Comparison of ENCODE assay signal across 8 cellular contexts in the genomic region with DNA sequence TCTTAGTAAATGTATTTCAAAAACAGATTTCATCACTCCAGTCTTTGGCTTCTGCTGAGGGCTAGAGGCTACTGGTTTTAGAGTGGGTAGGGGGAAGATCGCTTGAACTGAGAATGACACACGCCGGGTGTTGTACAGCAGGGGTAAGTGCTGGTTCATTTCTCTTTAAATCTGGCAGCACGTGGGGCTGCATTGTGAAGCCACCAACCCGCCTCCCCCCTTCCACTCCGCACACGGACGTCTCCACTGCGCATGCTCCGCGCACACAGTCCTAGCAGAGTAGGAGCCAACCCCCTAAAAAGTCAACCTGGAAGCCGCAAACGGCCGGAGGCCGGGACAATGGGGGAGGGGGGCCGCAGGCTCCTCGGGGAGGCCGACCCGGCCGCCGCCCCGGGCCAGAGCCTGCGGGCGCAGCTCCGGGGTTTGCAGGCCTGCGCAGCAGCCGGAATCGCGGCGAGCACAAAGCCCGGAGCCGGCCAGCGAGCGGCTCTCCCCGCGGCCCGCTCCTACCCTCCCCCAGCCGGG. TPM values are rescaled to one million over a fixed set of nuclear protein-coding genes. Genes with fewer than 3 reads are reported as not detected.
A peak's percentile ranks its signal among the peaks of the same experiment; 100 is the strongest.
DNase-seq lines count a peak whose midpoint lies in the region; ATAC-seq and TF ChIP-seq lines count a peak whose summit lies in the region.

No MANE protein-coding gene starts in this region.

- H3K27me3 ChIP-seq in Caco-2 (replicated peaks; ENCODE audit: control insufficient read depth, insufficient read depth, low read length) = no peaks in the 10 kb centered on the region
- no peaks in the 10 kb centered on the region for H3K27me3 ChIP-seq in OCI-LY1 (ENCODE audit: insufficient read depth, low read length)

- H3K79me2 ChIP-seq in OCI-LY1 (ENCODE audit: insufficient read depth, low read length) = peaks cover 48% of the 10 kb centered on the region

- CTCF ChIA-PET in Caco-2 (lab: Charles Lee) = no interaction called here

- no peak overlapping the region for H2AFZ ChIP-seq in OCI-LY1 (ENCODE audit: low read length)

- POLR2A ChIA-PET in Caco-2 (lab: Charles Lee) = no interaction called here

- H3K27me3 Mint-ChIP-seq in Caco-2 (ENCODE audit: insufficient read depth, unreplicated experiment) = no peaks in the 10 kb centered on the region

- H3K9ac ChIP-seq in OCI-LY1 (ENCODE audit: low read length) = peak overlapping the region; percentile 93

- no peaks in the 10 kb centered on the region for H3K4me1 Mint-ChIP-seq in Caco-2 (ENCODE audit: low read depth, unreplicated experiment)

- no TSS peak for BruUV-seq in Caco-2 (replicated peaks; lab: Mats Ljungman, UMichigan)

- H4K20me1 ChIP-seq in OCI-LY1 (ENCODE audit: insufficient read depth, low read length) = no peaks in the 10 kb centered on the region

- no peaks in the 10 kb centered on the region for H3K36me3 ChIP-seq in Caco-2 (ENCODE audit: control insufficient read depth, insufficient read depth, low read length)
- peaks cover 31% of the 10 kb centered on the region for H3K36me3 ChIP-seq in OCI-LY1 (ENCODE audit: insufficient read depth, low read length)

- ATAC-seq in GM21447 (IDR thresholded peaks at IDR 0.05; ENCODE audit: unreplicated experiment) = peak; percentile 46

- peak; percentile 75 to 81 for DNase-seq in Caco-2
- peak; percentile 91 for DNase-seq in HuH-7.5 (ENCODE audit: low spot score)
- DNase-seq in activated T-cell treated with anti-CD3 and anti-CD28 coated beads for 24 hours (ENCODE audit: low read depth) = peak; percentile 84
- DNase-seq in epidermal melanocyte (ENCODE audit: insufficient read length, low spot score) = peak; percentile 75
- DNase-seq in midbrain (lab: John Stamatoyannopoulos, UW) = peak; percentile 94
- peak; percentile 80 to 81 for DNase-seq in stimulated activated CD8-positive, alpha-beta memory T cell treated with anti-CD3 and anti-CD28 coated beads, Interleukin-15, amount 100 ng/mL, for 4 hours (ENCODE audit: low read depth in 2 of 2)

- peak overlapping the region; percentile 91 for H3K27ac ChIP-seq in OCI-LY1 (ENCODE audit: low read depth, low read length, poor library complexity, severe bottlenecking)

- TF ChIP-seq CTCF in Caco-2 (IDR thresholded peaks at IDR 0.05; ENCODE audit: insufficient read depth in 1 of 2, low read depth in 1 of 2, low read length in 1 of 2, severe bottlenecking in 1 of 2, unreplicated experiment in 1 of 2) (no peak), OCI-LY1 (IDR thresholded peaks at IDR 0.05; ENCODE audit: low read length) (no peak)

- H3K36me3 Mint-ChIP-seq in Caco-2 (ENCODE audit: insufficient read depth, unreplicated experiment) = peaks cover 13% of the 10 kb centered on the region

- H3K4me3 ChIP-seq in Caco-2 (ENCODE audit: low read depth, low read length) = peak overlapping the region; percentile 67
- peak overlapping the region; percentile 86 for H3K4me3 ChIP-seq in OCI-LY1 (ENCODE audit: low read depth, low read length, poor library complexity, severe bottlenecking)

- H3F3A ChIP-seq in OCI-LY1 (ENCODE audit: insufficient read depth, low read length) = no peaks in the 10 kb centered on the region

- H3K4me1 ChIP-seq in Caco-2 (no peaks in the 10 kb centered on the region), OCI-LY1 (ENCODE audit: insufficient read depth, low read length, severe bottlenecking) (peaks cover 69% of the 10 kb centered on the region)

- intact Hi-C loops in Caco-2 (cut with micrococcal nuclease; ENCODE audit: unreplicated experiment) = loop anchor here (5.0 kb wide), 1 partner anchor 103 kb away; a partner anchor contains a TSS

- H3K4me2 ChIP-seq in OCI-LY1 (ENCODE audit: low read length) = peak overlapping the region; percentile 91

- no peaks in the 10 kb centered on the region for H3K9me2 ChIP-seq in OCI-LY1 (ENCODE audit: low read depth, low read length)

- peak overlapping the region; percentile 82 for H3K4me3 Mint-ChIP-seq in Caco-2 (ENCODE audit: unreplicated experiment)

- H3K9me3 ChIP-seq in Caco-2 = no peaks in the 10 kb centered on the region
- H3K9me3 ChIP-seq in OCI-LY1 (ENCODE audit: low read length) = no peaks in the 10 kb centered on the region

- peak overlapping the region; percentile 82 for H3K27ac Mint-ChIP-seq in Caco-2 (ENCODE audit: unreplicated experiment)

- H3K9me3 Mint-ChIP-seq in Caco-2 (ENCODE audit: unreplicated experiment) = no peaks in the 10 kb centered on the region

RNA-seq across cellular contexts. Expression of a gene that starts 1.3 kb away (rescaled TPM):
- 50.5 and 56.8 TPM in 2 replicates for total RNA-seq in Caco-2 (2022)

Comparison
In these comparisons a context has a peak if more than half of its experiments do, and no peak if none do; other contexts are left out.
1. Peak in every context shown above with its lines: DNase-seq, ATAC-seq, H3K4me3 ChIP-seq and H3K27ac ChIP-seq.